ENCODE assay signal across 1 cellular context in the genomic region with DNA sequence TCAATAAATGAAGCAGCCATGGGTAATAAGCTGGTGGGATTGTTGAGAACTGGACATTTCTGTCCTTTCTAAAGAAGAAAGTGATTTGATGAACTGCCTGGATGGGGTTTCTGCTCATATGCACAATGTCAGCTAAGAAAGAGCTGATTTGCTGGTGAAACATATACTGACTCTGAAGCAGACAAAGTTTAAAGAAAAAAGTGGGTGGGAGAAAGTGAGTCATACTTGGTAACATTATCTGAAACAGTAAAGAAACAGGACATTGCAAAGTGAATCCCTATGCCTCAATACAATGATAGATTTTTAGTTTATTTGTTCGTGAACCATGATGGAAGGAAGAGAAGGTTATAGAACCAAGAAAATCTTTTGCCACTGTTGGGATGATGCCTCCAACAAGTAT.
TF ChIP-seq lines count a peak whose summit lies in the region.

No MANE protein-coding gene starts in this region.

TF ChIP-seq in WTC11, 78 proteins besides CTCF, POLR2A, EP300 and RAD21 (continued from another document):
- TF ChIP-seq, protein P1, sequence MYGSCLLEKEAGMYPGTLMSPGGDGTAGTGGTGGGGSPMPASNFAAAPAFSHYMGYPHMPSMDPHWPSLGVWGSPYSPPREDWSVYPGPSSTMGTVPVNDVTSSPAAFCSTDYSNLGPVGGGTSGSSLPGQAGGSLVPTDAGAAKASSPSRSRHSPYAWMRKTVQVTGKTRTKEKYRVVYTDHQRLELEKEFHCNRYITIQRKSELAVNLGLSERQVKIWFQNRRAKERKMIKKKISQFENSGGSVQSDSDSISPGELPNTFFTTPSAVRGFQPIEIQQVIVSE (CRISPR knock-in tag; IDR thresholded peaks at IDR 0.05; ENCODE audit: borderline replicate concordance): no peak
- TF ChIP-seq CBFB (CRISPR knock-in tag; IDR thresholded peaks at IDR 0.05; ENCODE audit: low read depth) (no peak), NFE2L1 (CRISPR knock-in tag; IDR thresholded peaks at IDR 0.05) (no peak), RORB (CRISPR knock-in tag; IDR thresholded peaks at IDR 0.05) (no peak), ZNF232 (CRISPR knock-in tag; IDR thresholded peaks at IDR 0.05) (no peak), FOXJ3 (CRISPR knock-in tag; IDR thresholded peaks at IDR 0.05; ENCODE audit: borderline replicate concordance) (no peak), GRHL2 (CRISPR knock-in tag; IDR thresholded peaks at IDR 0.05; ENCODE audit: insufficient replicate concordance, severe bottlenecking) (no peak)
- TF ChIP-seq, protein P2, sequence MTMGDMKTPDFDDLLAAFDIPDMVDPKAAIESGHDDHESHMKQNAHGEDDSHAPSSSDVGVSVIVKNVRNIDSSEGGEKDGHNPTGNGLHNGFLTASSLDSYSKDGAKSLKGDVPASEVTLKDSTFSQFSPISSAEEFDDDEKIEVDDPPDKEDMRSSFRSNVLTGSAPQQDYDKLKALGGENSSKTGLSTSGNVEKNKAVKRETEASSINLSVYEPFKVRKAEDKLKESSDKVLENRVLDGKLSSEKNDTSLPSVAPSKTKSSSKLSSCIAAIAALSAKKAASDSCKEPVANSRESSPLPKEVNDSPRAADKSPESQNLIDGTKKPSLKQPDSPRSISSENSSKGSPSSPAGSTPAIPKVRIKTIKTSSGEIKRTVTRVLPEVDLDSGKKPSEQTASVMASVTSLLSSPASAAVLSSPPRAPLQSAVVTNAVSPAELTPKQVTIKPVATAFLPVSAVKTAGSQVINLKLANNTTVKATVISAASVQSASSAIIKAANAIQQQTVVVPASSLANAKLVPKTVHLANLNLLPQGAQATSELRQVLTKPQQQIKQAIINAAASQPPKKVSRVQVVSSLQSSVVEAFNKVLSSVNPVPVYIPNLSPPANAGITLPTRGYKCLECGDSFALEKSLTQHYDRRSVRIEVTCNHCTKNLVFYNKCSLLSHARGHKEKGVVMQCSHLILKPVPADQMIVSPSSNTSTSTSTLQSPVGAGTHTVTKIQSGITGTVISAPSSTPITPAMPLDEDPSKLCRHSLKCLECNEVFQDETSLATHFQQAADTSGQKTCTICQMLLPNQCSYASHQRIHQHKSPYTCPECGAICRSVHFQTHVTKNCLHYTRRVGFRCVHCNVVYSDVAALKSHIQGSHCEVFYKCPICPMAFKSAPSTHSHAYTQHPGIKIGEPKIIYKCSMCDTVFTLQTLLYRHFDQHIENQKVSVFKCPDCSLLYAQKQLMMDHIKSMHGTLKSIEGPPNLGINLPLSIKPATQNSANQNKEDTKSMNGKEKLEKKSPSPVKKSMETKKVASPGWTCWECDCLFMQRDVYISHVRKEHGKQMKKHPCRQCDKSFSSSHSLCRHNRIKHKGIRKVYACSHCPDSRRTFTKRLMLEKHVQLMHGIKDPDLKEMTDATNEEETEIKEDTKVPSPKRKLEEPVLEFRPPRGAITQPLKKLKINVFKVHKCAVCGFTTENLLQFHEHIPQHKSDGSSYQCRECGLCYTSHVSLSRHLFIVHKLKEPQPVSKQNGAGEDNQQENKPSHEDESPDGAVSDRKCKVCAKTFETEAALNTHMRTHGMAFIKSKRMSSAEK (CRISPR knock-in tag; IDR thresholded peaks at IDR 0.05; ENCODE audit: borderline replicate concordance): no peak
- TF ChIP-seq, protein P3, sequence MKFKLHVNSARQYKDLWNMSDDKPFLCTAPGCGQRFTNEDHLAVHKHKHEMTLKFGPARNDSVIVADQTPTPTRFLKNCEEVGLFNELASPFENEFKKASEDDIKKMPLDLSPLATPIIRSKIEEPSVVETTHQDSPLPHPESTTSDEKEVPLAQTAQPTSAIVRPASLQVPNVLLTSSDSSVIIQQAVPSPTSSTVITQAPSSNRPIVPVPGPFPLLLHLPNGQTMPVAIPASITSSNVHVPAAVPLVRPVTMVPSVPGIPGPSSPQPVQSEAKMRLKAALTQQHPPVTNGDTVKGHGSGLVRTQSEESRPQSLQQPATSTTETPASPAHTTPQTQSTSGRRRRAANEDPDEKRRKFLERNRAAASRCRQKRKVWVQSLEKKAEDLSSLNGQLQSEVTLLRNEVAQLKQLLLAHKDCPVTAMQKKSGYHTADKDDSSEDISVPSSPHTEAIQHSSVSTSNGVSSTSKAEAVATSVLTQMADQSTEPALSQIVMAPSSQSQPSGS (CRISPR knock-in tag; IDR thresholded peaks at IDR 0.05; ENCODE audit: borderline replicate concordance, low read depth): no peak
- TF ChIP-seq, protein P4, sequence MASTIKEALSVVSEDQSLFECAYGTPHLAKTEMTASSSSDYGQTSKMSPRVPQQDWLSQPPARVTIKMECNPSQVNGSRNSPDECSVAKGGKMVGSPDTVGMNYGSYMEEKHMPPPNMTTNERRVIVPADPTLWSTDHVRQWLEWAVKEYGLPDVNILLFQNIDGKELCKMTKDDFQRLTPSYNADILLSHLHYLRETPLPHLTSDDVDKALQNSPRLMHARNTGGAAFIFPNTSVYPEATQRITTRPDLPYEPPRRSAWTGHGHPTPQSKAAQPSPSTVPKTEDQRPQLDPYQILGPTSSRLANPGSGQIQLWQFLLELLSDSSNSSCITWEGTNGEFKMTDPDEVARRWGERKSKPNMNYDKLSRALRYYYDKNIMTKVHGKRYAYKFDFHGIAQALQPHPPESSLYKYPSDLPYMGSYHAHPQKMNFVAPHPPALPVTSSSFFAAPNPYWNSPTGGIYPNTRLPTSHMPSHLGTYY (CRISPR knock-in tag; IDR thresholded peaks at IDR 0.05): no peak
- TF ChIP-seq, protein P5, sequence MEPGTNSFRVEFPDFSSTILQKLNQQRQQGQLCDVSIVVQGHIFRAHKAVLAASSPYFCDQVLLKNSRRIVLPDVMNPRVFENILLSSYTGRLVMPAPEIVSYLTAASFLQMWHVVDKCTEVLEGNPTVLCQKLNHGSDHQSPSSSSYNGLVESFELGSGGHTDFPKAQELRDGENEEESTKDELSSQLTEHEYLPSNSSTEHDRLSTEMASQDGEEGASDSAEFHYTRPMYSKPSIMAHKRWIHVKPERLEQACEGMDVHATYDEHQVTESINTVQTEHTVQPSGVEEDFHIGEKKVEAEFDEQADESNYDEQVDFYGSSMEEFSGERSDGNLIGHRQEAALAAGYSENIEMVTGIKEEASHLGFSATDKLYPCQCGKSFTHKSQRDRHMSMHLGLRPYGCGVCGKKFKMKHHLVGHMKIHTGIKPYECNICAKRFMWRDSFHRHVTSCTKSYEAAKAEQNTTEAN (CRISPR knock-in tag; IDR thresholded peaks at IDR 0.05): no peak
